In the genomic region with DNA sequence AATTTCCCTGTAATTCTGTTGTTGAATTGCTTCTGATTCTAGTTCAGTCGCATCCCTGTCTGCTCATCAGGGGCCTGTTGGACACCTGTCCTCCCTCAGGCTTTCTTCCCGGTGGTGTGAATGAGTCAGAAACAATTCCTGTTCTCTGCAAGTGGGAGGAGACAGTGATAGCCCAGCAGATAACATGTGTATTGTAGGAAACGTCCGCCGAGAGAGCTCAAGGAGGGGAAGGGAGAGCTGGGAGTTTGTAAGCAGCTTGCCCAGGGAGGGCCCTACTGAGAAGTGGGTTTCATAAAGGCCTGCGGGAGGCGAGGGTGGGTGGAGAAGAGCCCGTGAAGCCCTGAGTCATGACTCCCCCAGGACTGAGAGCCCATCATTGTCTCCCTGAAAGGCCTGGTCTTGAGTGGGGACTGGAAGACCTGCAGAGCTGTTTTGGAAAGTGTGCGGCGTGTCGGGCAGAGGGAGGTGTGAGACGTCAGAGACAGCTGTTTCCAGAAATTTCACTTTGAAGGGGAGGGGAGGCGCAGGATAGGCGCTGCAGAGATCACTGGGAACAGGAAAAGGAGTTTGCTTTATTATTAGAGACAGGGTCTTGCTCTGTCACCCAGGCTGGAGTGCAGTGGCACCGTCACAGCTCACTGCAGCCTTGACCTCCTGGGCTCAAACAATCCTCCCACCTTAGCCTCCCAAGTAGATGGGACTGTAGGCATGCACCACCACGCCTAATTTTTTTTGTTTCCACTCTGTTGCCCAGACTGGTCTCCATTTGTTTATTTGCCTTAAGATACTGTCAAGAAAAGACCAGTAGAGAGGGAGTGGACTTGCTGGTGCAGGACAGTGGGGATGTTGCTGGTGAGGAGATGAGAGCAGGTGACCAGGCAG, we compare ENCODE assay signal across 2 cellular contexts.
TF ChIP-seq lines count a peak whose summit lies in the region.

No MANE protein-coding gene starts in this region.

TF ChIP-seq in K562, 482 proteins besides CTCF, POLR2A, EP300 and RAD21 (continues in another document):
- TF ChIP-seq, protein P1, sequence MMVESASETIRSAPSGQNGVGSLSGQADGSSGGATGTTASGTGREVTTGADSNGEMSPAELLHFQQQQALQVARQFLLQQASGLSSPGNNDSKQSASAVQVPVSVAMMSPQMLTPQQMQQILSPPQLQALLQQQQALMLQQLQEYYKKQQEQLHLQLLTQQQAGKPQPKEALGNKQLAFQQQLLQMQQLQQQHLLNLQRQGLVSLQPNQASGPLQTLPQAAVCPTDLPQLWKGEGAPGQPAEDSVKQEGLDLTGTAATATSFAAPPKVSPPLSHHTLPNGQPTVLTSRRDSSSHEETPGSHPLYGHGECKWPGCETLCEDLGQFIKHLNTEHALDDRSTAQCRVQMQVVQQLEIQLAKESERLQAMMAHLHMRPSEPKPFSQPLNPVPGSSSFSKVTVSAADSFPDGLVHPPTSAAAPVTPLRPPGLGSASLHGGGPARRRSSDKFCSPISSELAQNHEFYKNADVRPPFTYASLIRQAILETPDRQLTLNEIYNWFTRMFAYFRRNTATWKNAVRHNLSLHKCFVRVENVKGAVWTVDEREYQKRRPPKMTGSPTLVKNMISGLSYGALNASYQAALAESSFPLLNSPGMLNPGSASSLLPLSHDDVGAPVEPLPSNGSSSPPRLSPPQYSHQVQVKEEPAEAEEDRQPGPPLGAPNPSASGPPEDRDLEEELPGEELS (CRISPR knock-in tag; IDR thresholded peaks at IDR 0.05; ENCODE audit: borderline replicate concordance): no peak
- TF ChIP-seq ZBTB7A (IDR thresholded peaks at IDR 0.05; ENCODE audit: borderline replicate concordance, control insufficient read depth, low read depth, low read length) (no peak), TEAD4 (IDR thresholded peaks at IDR 0.05; ENCODE audit: low read length) (peak; percentile 14; the same call in 1 of the 2 replicates), TEAD4 (CRISPR knock-in tag; IDR thresholded peaks at IDR 0.05; ENCODE audit: borderline replicate concordance) (no peak), PURB (CRISPR knock-in tag; IDR thresholded peaks at IDR 0.05; ENCODE audit: low read depth) (no peak), HDAC2 (IDR thresholded peaks at IDR 0.05) (no peak), SMARCA4 (IDR thresholded peaks at IDR 0.05) (peak; percentile 48; the same call in 1 of the 2 replicates), FOXP1 (CRISPR knock-in tag; IDR thresholded peaks at IDR 0.05) (no peak), ZNF507 (tag; conservative IDR thresholded peaks at IDR 0.05) (no peak), NBN (IDR thresholded peaks at IDR 0.05; ENCODE audit: low read depth) (no peak), ZNF584 (CRISPR knock-in tag; IDR thresholded peaks at IDR 0.05; ENCODE audit: low read depth) (no peak), RCOR1 (IDR thresholded peaks at IDR 0.05; ENCODE audit: borderline replicate concordance in 1 of 2, low read depth in 2 of 2, low read length in 2 of 2) (peak in 1 of 2 experiments; percentile 64; a peak in 1 of 4 replicates), HNRNPL (IDR thresholded peaks at IDR 0.05; ENCODE audit: low read depth, low read length) (no peak), ETS2 (tag; IDR thresholded peaks at IDR 0.05; ENCODE audit: borderline replicate concordance, poor library complexity, severe bottlenecking) (no peak), CEBPB (tag; IDR thresholded peaks at IDR 0.05) (no peak), PHF21A (IDR thresholded peaks at IDR 0.05; ENCODE audit: borderline replicate concordance, low read depth) (no peak), JUND (IDR thresholded peaks at IDR 0.05; ENCODE audit: borderline replicate concordance, low read depth, low read length) (peak; percentile 78; the same call in 1 of the 2 replicates), JUND (tag; IDR thresholded peaks at IDR 0.05; ENCODE audit: borderline replicate concordance, low read depth, low read length) (peak; percentile 72; the same call in 1 of the 3 replicates), U2AF1 (optimal IDR thresholded peaks at IDR 0.05; ENCODE audit: low read depth, low read length) (no peak), SOX6 (IDR thresholded peaks at IDR 0.05) (peak; percentile 57; the same call in 1 of the 2 replicates), THRAP3 (IDR thresholded peaks at IDR 0.05; ENCODE audit: borderline replicate concordance) (no peak), SNRNP70 (optimal IDR thresholded peaks at IDR 0.05; ENCODE audit: low read depth, low read length) (no peak), PRMT5 (CRISPR knock-in tag; IDR thresholded peaks at IDR 0.05) (no peak), SETDB1 (IDR thresholded peaks at IDR 0.05; ENCODE audit: low read length) (no peak), TAF7 (tag; IDR thresholded peaks at IDR 0.05) (no peak), GATA2 (CRISPR knock-in tag; IDR thresholded peaks at IDR 0.05) (peak; percentile 60)
- TF ChIP-seq, protein P2, sequence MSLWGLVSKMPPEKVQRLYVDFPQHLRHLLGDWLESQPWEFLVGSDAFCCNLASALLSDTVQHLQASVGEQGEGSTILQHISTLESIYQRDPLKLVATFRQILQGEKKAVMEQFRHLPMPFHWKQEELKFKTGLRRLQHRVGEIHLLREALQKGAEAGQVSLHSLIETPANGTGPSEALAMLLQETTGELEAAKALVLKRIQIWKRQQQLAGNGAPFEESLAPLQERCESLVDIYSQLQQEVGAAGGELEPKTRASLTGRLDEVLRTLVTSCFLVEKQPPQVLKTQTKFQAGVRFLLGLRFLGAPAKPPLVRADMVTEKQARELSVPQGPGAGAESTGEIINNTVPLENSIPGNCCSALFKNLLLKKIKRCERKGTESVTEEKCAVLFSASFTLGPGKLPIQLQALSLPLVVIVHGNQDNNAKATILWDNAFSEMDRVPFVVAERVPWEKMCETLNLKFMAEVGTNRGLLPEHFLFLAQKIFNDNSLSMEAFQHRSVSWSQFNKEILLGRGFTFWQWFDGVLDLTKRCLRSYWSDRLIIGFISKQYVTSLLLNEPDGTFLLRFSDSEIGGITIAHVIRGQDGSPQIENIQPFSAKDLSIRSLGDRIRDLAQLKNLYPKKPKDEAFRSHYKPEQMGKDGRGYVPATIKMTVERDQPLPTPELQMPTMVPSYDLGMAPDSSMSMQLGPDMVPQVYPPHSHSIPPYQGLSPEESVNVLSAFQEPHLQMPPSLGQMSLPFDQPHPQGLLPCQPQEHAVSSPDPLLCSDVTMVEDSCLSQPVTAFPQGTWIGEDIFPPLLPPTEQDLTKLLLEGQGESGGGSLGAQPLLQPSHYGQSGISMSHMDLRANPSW (CRISPR knock-in tag; IDR thresholded peaks at IDR 0.05): no peak
- TF ChIP-seq, protein P3, sequence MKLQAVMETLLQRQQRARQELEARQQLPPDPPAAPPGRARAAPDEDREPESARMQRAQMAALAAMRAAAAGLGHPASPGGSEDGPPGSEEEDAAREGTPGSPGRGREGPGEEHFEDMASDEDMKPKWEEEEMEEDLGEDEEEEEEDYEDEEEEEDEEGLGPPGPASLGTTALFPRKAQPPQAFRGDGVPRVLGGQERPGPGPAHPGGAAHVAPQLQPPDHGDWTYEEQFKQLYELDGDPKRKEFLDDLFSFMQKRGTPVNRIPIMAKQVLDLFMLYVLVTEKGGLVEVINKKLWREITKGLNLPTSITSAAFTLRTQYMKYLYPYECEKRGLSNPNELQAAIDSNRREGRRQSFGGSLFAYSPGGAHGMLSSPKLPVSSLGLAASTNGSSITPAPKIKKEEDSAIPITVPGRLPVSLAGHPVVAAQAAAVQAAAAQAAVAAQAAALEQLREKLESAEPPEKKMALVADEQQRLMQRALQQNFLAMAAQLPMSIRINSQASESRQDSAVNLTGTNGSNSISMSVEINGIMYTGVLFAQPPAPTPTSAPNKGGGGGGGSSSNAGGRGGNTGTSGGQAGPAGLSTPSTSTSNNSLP (IDR thresholded peaks at IDR 0.05; ENCODE audit: borderline replicate concordance, low read depth, low read length): no peak

TF ChIP-seq in GM12891, 5 proteins besides CTCF, POLR2A, EP300 and RAD21:
- TF ChIP-seq PAX5 (IDR thresholded peaks at IDR 0.05; ENCODE audit: insufficient read depth, low read length, severe bottlenecking): no peak
- TF ChIP-seq POLR2AphosphoS5 (IDR thresholded peaks at IDR 0.05; ENCODE audit: low read depth, low read length): no peak
- TF ChIP-seq POU2F2 (IDR thresholded peaks at IDR 0.05; ENCODE audit: low read depth, low read length): no peak
- TF ChIP-seq TAF1 (IDR thresholded peaks at IDR 0.05; ENCODE audit: low read depth, low read length): no peak
- no peak for TF ChIP-seq SPI1 (IDR thresholded peaks at IDR 0.05; ENCODE audit: low read depth, low read length)
